ENCODE assay signal across 10 cellular contexts in genomic region chr4:118398226-118399090, GRCh38. TPM values are rescaled to one million over a fixed set of nuclear protein-coding genes. Genes with fewer than 3 reads are reported as not detected.
DNase-seq lines count a peak whose midpoint lies in the region; ATAC-seq, FAIRE-seq and TF ChIP-seq lines count a peak whose summit lies in the region.
"Had no signal": no experiment of that assay in that cellular context is flagged by ENCODE, and none has a peak within 500 bp of the region (broad histone marks: within the 10 kb centered on the region; RNA-seq: fewer than 3 reads in every experiment).

No MANE protein-coding gene starts in this region.

- intact Hi-C loops in HepG2 (cut with micrococcal nuclease; ENCODE audit: unreplicated experiment), result no loop called here

- DNase-seq in epithelial cell of prostate (ENCODE audit: low read depth, low spot score) (no peak), anterior cingulate cortex (lab: John Stamatoyannopoulos, UW) (no peak), NCI-H510A (lab: John Stamatoyannopoulos, UW) (no peak), HepG2 (ENCODE audit: low spot score) (no peak)
- DNase-seq in activated naive CD4-positive, alpha-beta T cell (lab: John Stamatoyannopoulos, UW), result no peak
- DNase-seq: gastrocnemius medialis had no signal

- no TSS peak for BruUV-seq in HepG2 (replicated peaks; lab: Mats Ljungman, UMichigan)

- no peaks in the 10 kb centered on the region; a peak in 2 of 5 replicates for H3K27me3 ChIP-seq in HepG2 (ENCODE audit: control insufficient read depth in 1 of 2, insufficient read depth in 2 of 2, low read length in 2 of 2)
- H3K27me3 ChIP-seq: gastrocnemius medialis had no signal

- no peak for TF ChIP-seq EP300 in HepG2 (IDR thresholded peaks at IDR 0.05; ENCODE audit: low read depth in 2 of 2, low read length in 2 of 2)
- TF ChIP-seq EP300 in HepG2 (CRISPR knock-in tag; IDR thresholded peaks at IDR 0.05; ENCODE audit: borderline replicate concordance), result no peak

- no peaks in the 10 kb centered on the region for H3K79me2 ChIP-seq in HepG2 (ENCODE audit: insufficient read depth, low read length)

- no peak for TF ChIP-seq RAD21 in HepG2 (CRISPR knock-in tag; IDR thresholded peaks at IDR 0.05)

- WGBS in HepG2 (ENCODE audit: low lambda C conversion rate), result 49% methylated on average over 5 of the region's 5 CpGs

- H3K36me3 ChIP-seq in HepG2 (replicated peaks in 1 of 2; ENCODE audit: control insufficient read depth in 1 of 2, insufficient read depth in 2 of 2, low read length in 2 of 2), result no peaks in the 10 kb centered on the region
- H3K36me3 ChIP-seq: gastrocnemius medialis had no signal

- no peak overlapping the region for H2AFZ ChIP-seq in HepG2 (ENCODE audit: low read length)

- POLR2A ChIA-PET in HepG2 (lab: Yijun Ruan, JAX), result no interaction called here

- H4K20me1 ChIP-seq in HepG2 (ENCODE audit: insufficient read depth, low read length), result no peaks in the 10 kb centered on the region

- H3K9ac ChIP-seq in HepG2 (ENCODE audit: insufficient read depth, low read depth, low read length), result no peak overlapping the region

- H3K4me1 ChIP-seq in HepG2 (ENCODE audit: insufficient read depth, low read length), result no peaks in the 10 kb centered on the region
- H3K4me1 ChIP-seq: gastrocnemius medialis had no signal

- H3K4me2 ChIP-seq in HepG2 (ENCODE audit: low read depth, low read length), result no peak overlapping the region

- TF ChIP-seq CTCF in HepG2 (CRISPR knock-in tag; IDR thresholded peaks at IDR 0.05), result no peak

- CTCF ChIA-PET in HepG2 (lab: Yijun Ruan, JAX; ENCODE audit: low intra/inter-chr PET ratio, low total read pairs), result no interaction called here

- H3K4me3 ChIP-seq in HepG2 (replicated peaks in 1 of 3; ENCODE audit: insufficient read depth in 1 of 3, low read depth in 2 of 3, low read length in 3 of 3), result no peak overlapping the region
- H3K4me3 ChIP-seq: gastrocnemius medialis had no signal

- FAIRE-seq in HepG2 (lab: Jason Lieb, UNC), result no peak

- ATAC-seq in GM18861 (IDR thresholded peaks at IDR 0.05; ENCODE audit: unreplicated experiment) (peak; percentile 96), GM21737 (IDR thresholded peaks at IDR 0.05; ENCODE audit: unreplicated experiment) (peak; percentile 89), HG03520 (IDR thresholded peaks at IDR 0.05; ENCODE audit: unreplicated experiment) (peak; percentile 96), HepG2 (no peak)
- ATAC-seq: gastrocnemius medialis, Panc1 had no signal

- H3K9me3 ChIP-seq in HepG2 (ENCODE audit: low read length), result no peaks in the 10 kb centered on the region
- H3K9me3 ChIP-seq: gastrocnemius medialis had no signal

- no peak for TF ChIP-seq POLR2A in HepG2 (IDR thresholded peaks at IDR 0.05; ENCODE audit: insufficient read depth in 1 of 2, low read depth in 2 of 2, low read length in 2 of 2)

- H3K27ac ChIP-seq in epithelial cell of prostate, result peak overlapping the region; percentile 49
- no peak overlapping the region for H3K27ac ChIP-seq in HepG2 (ENCODE audit: extremely low read length, insufficient read depth, low read length)
- H3K27ac ChIP-seq: gastrocnemius medialis had no signal

- in situ Hi-C loops in HepG2 (cut with HindIII; ENCODE audit: extremely low pct_ligation_motif_present, low pct_unique_long_range_greater_than_20kb), result no loop called here

TF ChIP-seq in HepG2, 621 proteins besides CTCF, POLR2A, EP300 and RAD21:
- TF ChIP-seq KLF13 (CRISPR knock-in tag; IDR thresholded peaks at IDR 0.05) (no peak), BRD4 (CRISPR knock-in tag; IDR thresholded peaks at IDR 0.05) (no peak), SETDB1 (CRISPR knock-in tag; IDR thresholded peaks at IDR 0.05; ENCODE audit: borderline replicate concordance) (no peak), ZFP36 (IDR thresholded peaks at IDR 0.05; ENCODE audit: borderline replicate concordance, low read depth, low read length, partially characterized antibody) (no peak), MAFF (IDR thresholded peaks at IDR 0.05; ENCODE audit: low read depth, low read length) (no peak), CREBL2 (CRISPR knock-in tag; IDR thresholded peaks at IDR 0.05; ENCODE audit: borderline replicate concordance) (no peak), ZFP41 (CRISPR knock-in tag; IDR thresholded peaks at IDR 0.05; ENCODE audit: borderline replicate concordance) (no peak), STAT5B (CRISPR knock-in tag; IDR thresholded peaks at IDR 0.05) (no peak), SP1 (IDR thresholded peaks at IDR 0.05) (no peak), SP1 (CRISPR knock-in tag; IDR thresholded peaks at IDR 0.05) (no peak), SMARCE1 (IDR thresholded peaks at IDR 0.05; ENCODE audit: borderline replicate concordance) (no peak), CEBPB (IDR thresholded peaks at IDR 0.05; ENCODE audit: borderline replicate concordance, low read depth, low read length) (no peak), NFATC3 (CRISPR knock-in tag; IDR thresholded peaks at IDR 0.05) (no peak), ZFAT (CRISPR knock-in tag; conservative IDR thresholded peaks at IDR 0.05) (no peak), ZNF781 (CRISPR knock-in tag; IDR thresholded peaks at IDR 0.05; ENCODE audit: borderline replicate concordance, not compliant biosample characterization) (no peak), BORCS8-MEF2B (CRISPR knock-in tag; IDR thresholded peaks at IDR 0.05) (no peak), NFIC (IDR thresholded peaks at IDR 0.05; ENCODE audit: low read length) (no peak), USF2 (IDR thresholded peaks at IDR 0.05; ENCODE audit: low read depth, low read length) (no peak), USF2 (CRISPR knock-in tag; IDR thresholded peaks at IDR 0.05; ENCODE audit: borderline replicate concordance) (no peak)
- TF ChIP-seq, protein P1, sequence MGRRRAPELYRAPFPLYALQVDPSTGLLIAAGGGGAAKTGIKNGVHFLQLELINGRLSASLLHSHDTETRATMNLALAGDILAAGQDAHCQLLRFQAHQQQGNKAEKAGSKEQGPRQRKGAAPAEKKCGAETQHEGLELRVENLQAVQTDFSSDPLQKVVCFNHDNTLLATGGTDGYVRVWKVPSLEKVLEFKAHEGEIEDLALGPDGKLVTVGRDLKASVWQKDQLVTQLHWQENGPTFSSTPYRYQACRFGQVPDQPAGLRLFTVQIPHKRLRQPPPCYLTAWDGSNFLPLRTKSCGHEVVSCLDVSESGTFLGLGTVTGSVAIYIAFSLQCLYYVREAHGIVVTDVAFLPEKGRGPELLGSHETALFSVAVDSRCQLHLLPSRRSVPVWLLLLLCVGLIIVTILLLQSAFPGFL (CRISPR knock-in tag; IDR thresholded peaks at IDR 0.05), result no peak
TF ChIP-seq in HepG2: peak in this region for 0.

RNA-seq across cellular contexts. Expression of gene PRSS12, which starts 45.7 kb away (rescaled TPM):
- 0.02 and 0.08 TPM in 2 replicates for total RNA-seq in HepG2 (2016; rRNA removed; fragmentation: Illumina TruSeq; extraction: Trizol)
- total RNA-seq in HepG2 (2016; cell fraction: cytosol; rRNA removed; fragmentation: Illumina TruSeq; extraction: Trizol; ENCODE audit: low read depth), result not detected in 2 replicates
- total RNA-seq in HepG2 (2016; cell fraction: insoluble cytoplasmic fraction; rRNA removed; fragmentation: Illumina TruSeq; extraction: Trizol), result 0.04 TPM in 1 of 2 replicates, not detected in the other
- not detected in 2 replicates for total RNA-seq in HepG2 (2016; cell fraction: membrane; rRNA removed; fragmentation: Illumina TruSeq; extraction: Trizol)
- not detected in 2 replicates for total RNA-seq in HepG2 (2016; cell fraction: nucleus; rRNA removed; fragmentation: Illumina TruSeq; extraction: Trizol)
- polyA plus RNA-seq in HepG2 (2011; rRNA removed), result 0.03 TPM in 1 of 2 replicates, not detected in the other
- 0.01 TPM in 1 of 2 replicates, not detected in the other for polyA plus RNA-seq in HepG2 (2011; cell fraction: cytosol; rRNA removed)
- polyA plus RNA-seq in HepG2 (2011; cell fraction: nucleus; rRNA removed), result not detected in 2 replicates
- polyA plus RNA-seq in HepG2 (2012), result 0.03 and 0.15 TPM in 2 replicates
- not detected in 2 replicates for polyA plus RNA-seq in HepG2 (2016; cell fraction: cytosol; fragmentation: Illumina TruSeq; extraction: Trizol; ENCODE audit: low read depth)
- polyA plus RNA-seq in HepG2 (2016; cell fraction: insoluble cytoplasmic fraction; fragmentation: Illumina TruSeq; extraction: Trizol; ENCODE audit: low read depth), result not detected in 2 replicates
- not detected in 2 replicates for polyA plus RNA-seq in HepG2 (2016; cell fraction: membrane; fragmentation: Illumina TruSeq; extraction: Trizol; ENCODE audit: low read depth)
- not detected in 2 replicates for polyA plus RNA-seq in HepG2 (2016; cell fraction: nucleus; fragmentation: Illumina TruSeq; extraction: Trizol; ENCODE audit: insufficient read depth, low read depth)
- 1.6 TPM in 1 of 2 replicates, not detected in the other for polyA minus RNA-seq in HepG2 (2011; rRNA and poly(A)+ RNA removed; ENCODE audit: low replicate concordance)
- polyA minus RNA-seq in HepG2 (2011; cell fraction: cytosol; rRNA and poly(A)+ RNA removed), result not detected in 2 replicates
- polyA minus RNA-seq in HepG2 (2011; cell fraction: nucleus; rRNA and poly(A)+ RNA removed), result not detected in 2 replicates
